8 cellular contexts compared by ENCODE assay signal in the genomic region with DNA sequence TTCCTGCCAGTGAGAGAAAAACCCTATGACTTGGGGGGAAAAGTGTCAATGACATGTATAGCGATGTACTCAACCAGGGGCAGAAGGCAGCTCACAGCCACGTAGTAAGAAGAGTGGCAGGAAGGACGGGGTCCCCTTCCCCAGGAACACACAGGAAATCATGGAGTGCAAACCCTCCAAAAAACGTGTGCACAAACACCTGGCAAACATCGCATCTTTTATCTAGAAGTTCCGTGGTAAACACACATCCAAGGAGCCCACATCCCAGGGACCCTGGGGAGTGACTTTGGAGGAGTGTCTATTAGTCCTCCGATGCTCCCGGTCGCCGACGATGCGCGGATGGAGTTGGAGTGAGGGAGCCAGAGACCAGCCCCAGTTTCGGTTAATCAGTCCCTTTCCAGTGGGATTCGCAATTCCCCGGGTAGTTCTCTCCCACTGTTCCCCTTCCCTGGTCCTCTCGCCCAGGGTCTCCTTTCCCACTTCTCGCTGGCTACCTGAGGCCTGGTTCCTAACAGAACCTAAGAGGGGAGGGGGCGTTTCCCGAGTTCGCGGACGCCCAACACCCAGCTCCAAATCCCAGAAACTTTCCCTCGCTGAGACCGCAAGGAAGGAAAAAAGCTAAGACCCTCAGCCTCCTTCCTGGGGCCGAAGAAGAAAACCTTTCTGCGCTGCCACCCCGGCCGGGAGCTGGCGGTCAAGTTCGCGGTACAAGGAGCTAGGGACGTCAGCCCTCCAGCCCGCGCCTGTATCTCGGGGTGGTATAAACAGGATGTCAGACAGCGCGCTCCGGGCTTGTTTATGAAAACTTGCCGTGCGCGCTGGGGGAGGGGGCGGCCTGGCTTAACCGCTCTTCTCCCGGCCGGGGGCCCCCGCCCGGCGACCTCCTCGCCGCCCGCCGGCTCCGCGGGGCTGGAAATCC. TPM values are rescaled to one million over a fixed set of nuclear protein-coding genes. Genes with fewer than 3 reads are reported as not detected.
A peak's percentile ranks its signal among the peaks of the same experiment; 100 is the strongest.
DNase-seq lines count a peak whose midpoint lies in the region; ATAC-seq and TF ChIP-seq lines count a peak whose summit lies in the region.

No MANE protein-coding gene starts in this region.

- H4K20me1 ChIP-seq in osteoblast (ENCODE audit: insufficient read depth, low read length), result peaks cover 42% of the 10 kb centered on the region

- CTCF ChIA-PET in RWPE1 (lab: Yijun Ruan, JAX), result interaction anchor here (0.6 kb wide), 1 partner anchor 36 kb away, joined by 3 read pairs; no protein-coding TSS in a partner anchor

- peaks cover 57% of the 10 kb centered on the region for H3K79me2 ChIP-seq in osteoblast (ENCODE audit: insufficient read depth, low read length)

- no peaks in the 10 kb centered on the region for H3K9me3 ChIP-seq in osteoblast (ENCODE audit: low read depth, low read length)
- no peaks in the 10 kb centered on the region for H3K9me3 ChIP-seq in tibial artery

- H3K36me3 ChIP-seq in osteoblast (ENCODE audit: insufficient read depth, low read length) (no peaks in the 10 kb centered on the region), tibial artery (no peaks in the 10 kb centered on the region)

- H3K27ac ChIP-seq in RWPE1 (peak overlapping the region; percentile 71), osteoblast (ENCODE audit: low read depth, low read length) (peak overlapping the region; percentile 82), tibial artery (peak overlapping the region; percentile 78 to 96)

- H3K27me3 ChIP-seq in osteoblast (ENCODE audit: insufficient read depth, low read length) (no peaks in the 10 kb centered on the region), tibial artery (no peaks in the 10 kb centered on the region)

- POLR2A ChIA-PET in RWPE1 (lab: Yijun Ruan, JAX; ENCODE audit: low non-redundant PET), result no interaction called here

- DNase-seq in AG09309 (ENCODE audit: low read depth), result no peak
- DNase-seq in RWPE1 (ENCODE audit: low spot score), result peak; percentile 52
- peak in 3 of 4 experiments; percentile 32 to 70 (median 47) for DNase-seq in activated naive CD4-positive, alpha-beta T cell (lab: John Stamatoyannopoulos, UW)
- DNase-seq in germinal center (ENCODE audit: low spot score), result peak; percentile 85
- DNase-seq in osteoblast (ENCODE audit: insufficient read length, low spot score, missing footprints), result peak; percentile 88
- DNase-seq in tibial artery, result peak; percentile 75 to 81

- ATAC-seq in GM19025 (IDR thresholded peaks at IDR 0.05; ENCODE audit: low read depth, unreplicated experiment) (peak; percentile 42), HG03196 (IDR thresholded peaks at IDR 0.05; ENCODE audit: unreplicated experiment) (peak; percentile 35)

- peak overlapping the region; percentile 86 for H2AFZ ChIP-seq in osteoblast (ENCODE audit: low read length)

- intact Hi-C loops in tibial artery (cut with DNase I; ENCODE audit: low total_unique reads), result loop anchor here (5.0 kb wide), 1 partner anchor 37 kb away; no protein-coding TSS in a partner anchor

- TF ChIP-seq CTCF in AG09309 (IDR thresholded peaks at IDR 0.05; ENCODE audit: control insufficient read depth, insufficient read depth, low read depth, low read length, missing control alignments), result no peak
- no peak for TF ChIP-seq CTCF in RWPE1 (conservative IDR thresholded peaks at IDR 0.05; ENCODE audit: low read depth)
- TF ChIP-seq CTCF in osteoblast (IDR thresholded peaks at IDR 0.05; ENCODE audit: extremely low read depth, low read depth, low read length), result no peak
- no peak for TF ChIP-seq CTCF in tibial artery (IDR thresholded peaks at IDR 0.05)

- H3K4me3 ChIP-seq in AG09309 (ENCODE audit: control insufficient read depth, low read depth, low read length), result peak overlapping the region; percentile 91
- H3K4me3 ChIP-seq in osteoblast (ENCODE audit: insufficient read depth, low read length), result peak overlapping the region; percentile 93
- peak overlapping the region; percentile 77 to 94 for H3K4me3 ChIP-seq in tibial artery

- peak overlapping the region; percentile 98 for H3K4me2 ChIP-seq in osteoblast (ENCODE audit: insufficient read depth, low read length)

- H3K4me1 ChIP-seq in osteoblast (ENCODE audit: insufficient read depth, low read length) (peaks cover 10% of the 10 kb centered on the region), tibial artery (peaks cover 0 to 17% (median 9%) of the 10 kb centered on the region in 4 donors)

RNA-seq across cellular contexts. Expression of gene JAK1, which starts 0.9 kb away (rescaled TPM):
- 178 and 197 TPM in 2 replicates for total RNA-seq in osteoblast
